ENCODE assay signal across 14 cellular contexts in genomic region chr12:10354502-10354901, GRCh38. TPM values are rescaled to one million over a fixed set of nuclear protein-coding genes. Genes with fewer than 3 reads are reported as not detected.
DNase-seq lines count a peak whose midpoint lies in the region; ATAC-seq and TF ChIP-seq lines count a peak whose summit lies in the region.
"Had no signal": no experiment of that assay in that cellular context is flagged by ENCODE, and none has a peak within 500 bp of the region (broad histone marks: within the 10 kb centered on the region; RNA-seq: fewer than 3 reads in every experiment).

No MANE protein-coding gene starts in this region.

- no peaks in the 10 kb centered on the region for H3K36me3 Mint-ChIP-seq in HFFc6 (ENCODE audit: low read depth)
- H3K36me3 Mint-ChIP-seq: stimulated activated memory B cell treated with anti-CD40 and anti-IgM and Interleukin-4, amounts not matched to agents 10 μg/mL and 1 μg/mL and 100 μg/mL, for 72 hours had no signal

- H3K4me3 Mint-ChIP-seq in HFFc6, result no peak overlapping the region
- H3K4me3 Mint-ChIP-seq: activated CD4-positive, alpha-beta T cell treated with anti-CD3 and anti-CD28 coated beads, Interleukin-2, amount 10 ng/mL, durations not matched to agents 24 days and 14 days; B cell; stimulated activated memory B cell treated with anti-CD40 and anti-IgM and Interleukin-4, amounts not matched to agents 10 μg/mL and 1 μg/mL and 100 μg/mL, for 72 hours had no signal

- POLR2A ChIA-PET in HEK293T (lab: Yijun Ruan, JAX), result no interaction called here

- no peak overlapping the region for H3K27ac Mint-ChIP-seq in HFFc6
- H3K27ac Mint-ChIP-seq: activated CD4-positive, alpha-beta T cell treated with anti-CD3 and anti-CD28 coated beads, Interleukin-2, amount 10 ng/mL, durations not matched to agents 24 days and 14 days; B cell; stimulated activated memory B cell treated with anti-CD40 and anti-IgM and Interleukin-4, amounts not matched to agents 10 μg/mL and 1 μg/mL and 100 μg/mL, for 72 hours had no signal

- in situ Hi-C loops in Caki2 (cut with HindIII; ENCODE audit: low pct_unique_long_range_greater_than_20kb, low sequenced_read_pairs), result no loop called here

- CTCF ChIA-PET in HEK293T (lab: Yijun Ruan, JAX), result no interaction called here

- H3K9me3 Mint-ChIP-seq in HFFc6, result peaks cover 8% of the 10 kb centered on the region; the same call in 1 of the 2 replicates

- TF ChIP-seq CTCF in HFFc6 (IDR thresholded peaks at IDR 0.05), result no peak

- DNase-seq in Caki2 (ENCODE audit: low read depth), result peak; percentile 50
- DNase-seq in HFFc6, result peak; percentile 48
- DNase-seq in amniotic epithelial cell (ENCODE audit: low read depth), result peak; percentile 42
- DNase-seq in kidney glomerular epithelial cell (lab: John Stamatoyannopoulos, UW), result peak; percentile 47
- no peak for DNase-seq in HEK293T (ENCODE audit: extremely low spot score)
- no peak for DNase-seq in NCI-H82 (lab: John Stamatoyannopoulos, UW)
- no peak for DNase-seq in effector CD4-positive, alpha-beta T cell
- DNase-seq: activated CD4-positive, alpha-beta T cell treated with anti-CD3 and anti-CD28 coated beads, Interleukin-2, amount 10 ng/mL, durations not matched to agents 24 days and 14 days; DND-41; effector CD8-positive, alpha-beta T cell; stimulated activated CD4-positive, alpha-beta T cell treated with anti-CD3 and anti-CD28 coated beads, Interleukin-4, amount 100 ng/mL, for 24 hours had no signal

- H3K4me1 Mint-ChIP-seq in HFFc6 (ENCODE audit: low read depth), result peaks cover 13% of the 10 kb centered on the region
- H3K4me1 Mint-ChIP-seq: B cell; stimulated activated memory B cell treated with anti-CD40 and anti-IgM and Interleukin-4, amounts not matched to agents 10 μg/mL and 1 μg/mL and 100 μg/mL, for 72 hours had no signal

- H3K27me3 Mint-ChIP-seq in HFFc6 (ENCODE audit: insufficient read depth), result peaks cover 10% of the 10 kb centered on the region

- ATAC-seq in GM18861 (IDR thresholded peaks at IDR 0.05; ENCODE audit: unreplicated experiment), result no peak
- ATAC-seq: stimulated activated memory B cell treated with anti-CD40 and anti-IgM and Interleukin-4, amounts not matched to agents 10 μg/mL and 1 μg/mL and 100 μg/mL, for 72 hours had no signal

TF ChIP-seq in HEK293T, 16 proteins besides CTCF, POLR2A, EP300 and RAD21:
- TF ChIP-seq NFRKB (IDR thresholded peaks at IDR 0.05) (no peak), PKNOX1 (IDR thresholded peaks at IDR 0.05) (no peak), TARDBP (IDR thresholded peaks at IDR 0.05) (no peak), HDGF (IDR thresholded peaks at IDR 0.05; ENCODE audit: borderline replicate concordance) (no peak), FOXA1 (IDR thresholded peaks at IDR 0.05) (no peak), FOXM1 (IDR thresholded peaks at IDR 0.05; ENCODE audit: borderline replicate concordance) (no peak), BHLHE40 (IDR thresholded peaks at IDR 0.05; ENCODE audit: borderline replicate concordance) (no peak), ZNF384 (IDR thresholded peaks at IDR 0.05) (no peak), L3MBTL2 (conservative IDR thresholded peaks at IDR 0.05) (no peak), SP1 (IDR thresholded peaks at IDR 0.05) (no peak), ELF4 (IDR thresholded peaks at IDR 0.05) (no peak), LEF1 (IDR thresholded peaks at IDR 0.05; ENCODE audit: borderline replicate concordance) (no peak), CTBP1 (IDR thresholded peaks at IDR 0.05; ENCODE audit: borderline replicate concordance) (no peak), SUZ12 (IDR thresholded peaks at IDR 0.05) (no peak), ARNT (IDR thresholded peaks at IDR 0.05) (no peak), FOXK2 (IDR thresholded peaks at IDR 0.05) (no peak)

RNA-seq across cellular contexts. Expression of gene KLRK1, which starts 35.3 kb away (rescaled TPM):
- total RNA-seq in Caki2 (2014; rRNA removed; shearing (Covaris generic); ENCODE audit: low replicate concordance), result not detected in 2 replicates
- total RNA-seq in HFFc6 (2021; fragmentation: NEBNext Ultra II Directional; extraction: Animal tissue kit (Norgen Biotek cat#: 25700)), result not detected
- total RNA-seq: activated CD4-positive, alpha-beta T cell treated with anti-CD3 and anti-CD28 coated beads, Interleukin-2, amount 10 ng/mL, durations not matched to agents 24 days and 14 days had no signal

RNA-seq across cellular contexts. Expression of gene KLRD1, which starts 46.8 kb away (rescaled TPM):
- total RNA-seq in Caki2 (2014; rRNA removed; shearing (Covaris generic); ENCODE audit: low replicate concordance), result not detected in 2 replicates
- total RNA-seq in HFFc6 (2021; fragmentation: NEBNext Ultra II Directional; extraction: Animal tissue kit (Norgen Biotek cat#: 25700)), result under 1 TPM; 0.14 to 0.78 (median 0.28) TPM

RNA-seq across cellular contexts. Expression of gene KLRC4, which starts 55.1 kb away (rescaled TPM):
- total RNA-seq in Caki2 (2014; rRNA removed; shearing (Covaris generic); ENCODE audit: low replicate concordance), result not detected in 2 replicates
- not detected for total RNA-seq in HFFc6 (2021; fragmentation: NEBNext Ultra II Directional; extraction: Animal tissue kit (Norgen Biotek cat#: 25700))
- total RNA-seq: activated CD4-positive, alpha-beta T cell treated with anti-CD3 and anti-CD28 coated beads, Interleukin-2, amount 10 ng/mL, durations not matched to agents 24 days and 14 days; B cell had no signal

Comparison
In these comparisons a context has a peak if more than half of its experiments do, and no peak if none do; other contexts are left out.
1. DNase-seq: peak in Caki2 (single experiment), HFFc6 (single experiment), amniotic epithelial cell (single experiment) and kidney glomerular epithelial cell (single experiment); none in HEK293T (single experiment), NCI-H82 (single experiment) and effector CD4-positive, alpha-beta T cell (single experiment).